16 cellular contexts compared by ENCODE assay signal in the genomic region with DNA sequence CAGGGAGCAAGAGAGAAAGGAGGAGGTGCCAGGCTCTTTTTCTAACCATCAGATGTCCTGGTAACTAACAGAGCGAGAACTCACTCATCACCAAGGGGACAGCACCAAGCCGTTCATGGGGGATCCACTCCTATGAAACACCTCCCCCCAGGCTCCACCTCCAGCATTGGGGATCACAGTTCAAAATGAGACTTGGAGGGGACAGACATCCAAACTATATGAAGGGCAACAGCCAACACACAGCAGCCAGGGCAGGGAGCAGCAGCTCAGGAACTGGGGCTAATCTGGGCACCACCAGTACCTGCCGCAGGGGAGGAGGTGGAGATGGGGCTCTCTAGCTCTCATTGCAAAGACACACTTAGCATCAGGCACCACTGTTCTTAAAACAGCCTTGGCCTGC. TPM values are rescaled to one million over a fixed set of nuclear protein-coding genes. Genes with fewer than 3 reads are reported as not detected.
DNase-seq lines count a peak whose midpoint lies in the region; ATAC-seq and TF ChIP-seq lines count a peak whose summit lies in the region.
"Had no signal": no experiment of that assay in that cellular context is flagged by ENCODE, and none has a peak within 500 bp of the region (broad histone marks: within the 10 kb centered on the region; RNA-seq: fewer than 3 reads in every experiment).

No MANE protein-coding gene starts in this region.

- DNase-seq in GM23338 (ENCODE audit: low spot score) (no peak), dorsolateral prefrontal cortex (peak in 6 of 10 donors; percentile 4 to 39 (median 23)), lower lobe of right lung (peak; percentile 4), sciatic nerve (ENCODE audit: low spot score) (peak; percentile 9), A172 (ENCODE audit: low spot score) (no peak)
- DNase-seq: Caco-2; CD8-positive, alpha-beta memory T cell; DND-41; GDM1; GM23248; H9 had no signal

- intact Hi-C loops in dorsolateral prefrontal cortex (cut with DNase I): no loop called here
- intact Hi-C loops in lower lobe of right lung (cut with DNase I): no loop called here
- intact Hi-C loops in sciatic nerve (cut with DNase I): no loop called here

- no peaks in the 10 kb centered on the region for H3K9me3 ChIP-seq in lower lobe of right lung
- H3K9me3 ChIP-seq: BLaER1, Caco-2 had no signal

- H3K36me3 ChIP-seq in GM23338 (ENCODE audit: insufficient read depth) (no peaks in the 10 kb centered on the region), lower lobe of right lung (no peaks in the 10 kb centered on the region)
- H3K36me3 ChIP-seq: BLaER1 had no signal

- H3K4me1 ChIP-seq in GM23338 (ENCODE audit: insufficient read depth) (peaks cover 14% of the 10 kb centered on the region), lower lobe of right lung (no peaks in the 10 kb centered on the region)
- H3K4me1 ChIP-seq: Caco-2 had no signal

- H3K4me2 ChIP-seq in GM23338: no peak overlapping the region
- H3K4me2 ChIP-seq: BLaER1 had no signal

- H3K27me3 Mint-ChIP-seq in GM23338 (ENCODE audit: insufficient read depth, low read depth, poor library complexity): peaks cover 4% of the 10 kb centered on the region

- no peaks in the 10 kb centered on the region for H4K20me1 ChIP-seq in GM23338 (replicated peaks; ENCODE audit: insufficient read depth)
- H4K20me1 ChIP-seq: BLaER1 had no signal

- H3K27me3 ChIP-seq in GM23338 (ENCODE audit: insufficient read depth) (no peaks in the 10 kb centered on the region), dorsolateral prefrontal cortex (no peaks in the 10 kb centered on the region), lower lobe of right lung (ENCODE audit: low read depth) (peaks cover 7% of the 10 kb centered on the region)
- H3K27me3 ChIP-seq: BLaER1 had no signal

- TF ChIP-seq CTCF in GM23338 (conservative IDR thresholded peaks at IDR 0.05; ENCODE audit: low read depth in 2 of 2) (no peak), dorsolateral prefrontal cortex (IDR thresholded peaks at IDR 0.05 in 54 of 56, conservative IDR thresholded peaks at IDR 0.05 in 2 of 56; ENCODE audit: low read depth in 1 of 56, partially characterized antibody in 56 of 56) (no peak), lower lobe of right lung (IDR thresholded peaks at IDR 0.05) (no peak)

- H3K9me3 Mint-ChIP-seq in GM23338: no peaks in the 10 kb centered on the region
- H3K9me3 Mint-ChIP-seq: H9 had no signal

- ATAC-seq in GM23338 (peak; percentile 27), lower lobe of right lung (no peak), sciatic nerve (no peak), GM19467 (IDR thresholded peaks at IDR 0.05; ENCODE audit: unreplicated experiment) (no peak), GM18517 (IDR thresholded peaks at IDR 0.05; ENCODE audit: unreplicated experiment) (no peak)

- H3K27ac ChIP-seq in GM23338 (ENCODE audit: low read depth) (no peak overlapping the region), dorsolateral prefrontal cortex (peak overlapping the region in 43 of 59 donors; percentile 0 to 87 (median 69)), lower lobe of right lung (no peak overlapping the region)
- H3K27ac ChIP-seq: BLaER1, GM23248 had no signal

- no peaks in the 10 kb centered on the region for H3K9me2 ChIP-seq in GM23338 (ENCODE audit: insufficient read depth)

- H2AFZ ChIP-seq in GM23338: 0 out of 2 replicates have a peak overlapping the region, but pooled peaks have one; percentile 32
- H2AFZ ChIP-seq: GM23248 had no signal

- H3K36me3 Mint-ChIP-seq in GM23338 (ENCODE audit: low read depth): no peaks in the 10 kb centered on the region; the same call in 2 of the 3 replicates
- H3K36me3 Mint-ChIP-seq: CD8-positive, alpha-beta memory T cell had no signal

- H3K4me3 ChIP-seq in GM23338 (no peak overlapping the region), dorsolateral prefrontal cortex (no peak overlapping the region), lower lobe of right lung (no peak overlapping the region)
- H3K4me3 ChIP-seq: BLaER1, GM23248 had no signal

- H3K27ac Mint-ChIP-seq in GM23338: no peak overlapping the region
- H3K27ac Mint-ChIP-seq: CD8-positive, alpha-beta memory T cell had no signal

- no peaks in the 10 kb centered on the region for H3F3A ChIP-seq in GM23338 (replicated peaks; ENCODE audit: low read depth)

- no peaks in the 10 kb centered on the region for H3K79me2 ChIP-seq in GM23338 (replicated peaks; ENCODE audit: insufficient read depth)

- H3K4me3 Mint-ChIP-seq in GM23338: no peak overlapping the region
- H3K4me3 Mint-ChIP-seq: CD8-positive, alpha-beta memory T cell; H9 had no signal

- peaks cover 21% of the 10 kb centered on the region for H3K4me1 Mint-ChIP-seq in GM23338
- H3K4me1 Mint-ChIP-seq: CD8-positive, alpha-beta memory T cell had no signal

TF ChIP-seq in GM23338, 12 proteins besides CTCF, POLR2A, EP300 and RAD21:
- no peak for TF ChIP-seq POLR2AphosphoS5 (IDR thresholded peaks at IDR 0.05; ENCODE audit: low read depth)

RNA-seq across cellular contexts. Expression of a gene that starts 34.3 kb away (rescaled TPM):
- total RNA-seq in GM23338 (2014; rRNA removed; shearing (Covaris generic)): 0.54 and 1.8 TPM in 2 replicates
- 1.2 and 1.8 TPM in 2 replicates for polyA plus RNA-seq in GM23338 (2016; fragmentation: Nextera tagmentation; extraction: Ambion mirVana)
- 10 to 100 TPM; 27.0 to 85.8 (median 42.8) TPM for total RNA-seq in dorsolateral prefrontal cortex
- total RNA-seq in lower lobe of right lung: not detected
- not detected for total RNA-seq in sciatic nerve
- not detected in 2 replicates for total RNA-seq in A172 (2014; rRNA removed; shearing (Covaris generic))
- total RNA-seq: A673; Caco-2; CD8-positive, alpha-beta memory T cell; GM23248; HT1080 had no signal
- polyA plus RNA-seq: CD8-positive, alpha-beta memory T cell; GM23248 had no signal

Comparison
In these comparisons a context has a peak if more than half of its experiments do, and no peak if none do; other contexts are left out.
1. DNase-seq: peak in dorsolateral prefrontal cortex (6 of 10), lower lobe of right lung (single experiment) and sciatic nerve (single experiment); none in GM23338 (single experiment) and A172 (single experiment).
2. H3K27ac ChIP-seq: peak in dorsolateral prefrontal cortex (43 of 59); none in GM23338 (single experiment) and lower lobe of right lung (single experiment).